Comparison of ENCODE assay signal across 18 cellular contexts in genomic region chr16:57143125-57143965, GRCh38. TPM values are rescaled to one million over a fixed set of nuclear protein-coding genes. Genes with fewer than 3 reads are reported as not detected.
DNase-seq lines count a peak whose midpoint lies in the region; ATAC-seq and TF ChIP-seq lines count a peak whose summit lies in the region.
"Had no signal": no experiment of that assay in that cellular context is flagged by ENCODE, and none has a peak within 500 bp of the region (broad histone marks: within the 10 kb centered on the region; RNA-seq: fewer than 3 reads in every experiment).

No MANE protein-coding gene starts in this region.

- H3K36me3 Mint-ChIP-seq in neural progenitor cell, result peaks cover 11% of the 10 kb centered on the region

- H4K20me1 ChIP-seq in neural progenitor cell (ENCODE audit: low read depth) (no peaks in the 10 kb centered on the region), mammary epithelial cell (ENCODE audit: insufficient read depth, low read length) (no peaks in the 10 kb centered on the region)

- peaks cover 0 to 5% (median 0%) of the 10 kb centered on the region in 9 donors for H3K36me3 ChIP-seq in heart left ventricle
- H3K36me3 ChIP-seq in right atrium auricular region, result no peaks in the 10 kb centered on the region
- H3K36me3 ChIP-seq in neural progenitor cell, result no peaks in the 10 kb centered on the region
- peaks cover 0 to 4% (median 0%) of the 10 kb centered on the region in 4 donors for H3K36me3 ChIP-seq in upper lobe of left lung
- H3K36me3 ChIP-seq in mammary epithelial cell (ENCODE audit: insufficient read depth, low read length), result no peaks in the 10 kb centered on the region
- H3K36me3 ChIP-seq: ascending aorta had no signal

- no peaks in the 10 kb centered on the region for H3K9me3 Mint-ChIP-seq in neural progenitor cell

- CTCF ChIA-PET in mammary epithelial cell (lab: Charles Lee; ENCODE audit: low non-redundant PET), result no interaction called here

- WGBS in heart left ventricle, 4 donors, result 74 to 86% (median 84%) methylated on average over 13 to 14 of the region's 14 CpGs
- 70 to 76% methylated on average over 10 to 13 of the region's 14 CpGs for WGBS in upper lobe of left lung, 2 donors
- WGBS in mammary epithelial cell (ENCODE audit: low coverage, missing lambda C conversion rate), result 82% methylated on average over 11 of the region's 14 CpGs

- H3F3A ChIP-seq in neural progenitor cell (ENCODE audit: low read depth), result peaks cover 17% of the 10 kb centered on the region

- ATAC-seq in heart left ventricle (no peak), upper lobe of left lung (ENCODE audit: low FRiP score in 2 of 2) (no peak), GM19463 (IDR thresholded peaks at IDR 0.05; ENCODE audit: unreplicated experiment) (no peak)
- ATAC-seq: left lobe of liver had no signal

- H3K4me2 ChIP-seq in neural progenitor cell (no peak overlapping the region), mammary epithelial cell (ENCODE audit: insufficient read depth, low read depth, low read length) (no peak overlapping the region)

- H3K27ac ChIP-seq in heart left ventricle (peak overlapping the region in 8 of 12 donors; percentile 28 to 88 (median 68)), right atrium auricular region (no peak overlapping the region), neural progenitor cell (no peak overlapping the region), upper lobe of left lung (peak overlapping the region; percentile 51 to 75 (median 72)), mammary epithelial cell (ENCODE audit: insufficient read depth, low read depth, low read length) (no peak overlapping the region)
- H3K27ac ChIP-seq: ascending aorta had no signal

- in situ Hi-C loops in mammary epithelial cell (cut with MboI; ENCODE audit: low sequenced_read_pairs in 2 of 2), result no loop called here

- H3K79me2 ChIP-seq in neural progenitor cell (ENCODE audit: low read depth) (no peaks in the 10 kb centered on the region), mammary epithelial cell (ENCODE audit: insufficient read depth, low read length) (no peaks in the 10 kb centered on the region)

- peak overlapping the region; percentile 72 for H3K27ac Mint-ChIP-seq in neural progenitor cell

- peaks cover 10 to 90% (median 60%) of the 10 kb centered on the region in 12 donors for H3K4me1 ChIP-seq in heart left ventricle
- H3K4me1 ChIP-seq in right atrium auricular region, result peaks cover 0 to 74% of the 10 kb centered on the region in 2 donors
- peaks cover 24% of the 10 kb centered on the region for H3K4me1 ChIP-seq in neural progenitor cell
- peaks cover 81 to 87% (median 83%) of the 10 kb centered on the region in 4 donors for H3K4me1 ChIP-seq in upper lobe of left lung
- H3K4me1 ChIP-seq in mammary epithelial cell (ENCODE audit: insufficient read depth, low read length), result peaks cover 24% of the 10 kb centered on the region

- TF ChIP-seq POLR2A in heart left ventricle (IDR thresholded peaks at IDR 0.05), result no peak
- no peak for TF ChIP-seq POLR2A in upper lobe of left lung (IDR thresholded peaks at IDR 0.05)

- no TSS peak for BruUV-seq in mammary epithelial cell (replicated peaks; lab: Mats Ljungman, UMichigan)

- no peak for TF ChIP-seq EP300 in upper lobe of left lung (IDR thresholded peaks at IDR 0.05)

- H3K4me1 Mint-ChIP-seq in neural progenitor cell, result peaks cover 61% of the 10 kb centered on the region

- H3K9me3 ChIP-seq in heart left ventricle, result no peaks in the 10 kb centered on the region
- no peaks in the 10 kb centered on the region for H3K9me3 ChIP-seq in right atrium auricular region
- H3K9me3 ChIP-seq in neural progenitor cell (ENCODE audit: low read depth), result no peaks in the 10 kb centered on the region
- no peaks in the 10 kb centered on the region for H3K9me3 ChIP-seq in upper lobe of left lung
- H3K9me3 ChIP-seq in mammary epithelial cell (replicated peaks; ENCODE audit: insufficient read depth, low read length), result no peaks in the 10 kb centered on the region
- H3K9me3 ChIP-seq: ascending aorta, esophagus muscularis mucosa had no signal

- DNase-seq in heart left ventricle (no peak), right atrium auricular region (ENCODE audit: low spot score) (no peak), head of caudate nucleus (peak; percentile 79 to 97 (median 93)), neural progenitor cell (ENCODE audit: low spot score) (no peak), upper lobe of left lung (peak in 1 of 2 donors; percentile 29), mammary epithelial cell (no peak)
- no peak for DNase-seq in effector CD8-positive, alpha-beta T cell (lab: John Stamatoyannopoulos, UW)
- DNase-seq: activated CD4-positive, alpha-beta T cell treated with anti-CD3 and anti-CD28 coated beads, Interleukin-2, amount 50 U/mL, for 4 hours; COR-L47; cortex of kidney; GDM1; NCI-H1930; NCI-H524 treated with DMSO at 0.1 percent for 48 hours; stimulated activated CD4-positive, alpha-beta T cell treated with anti-CD3 and anti-CD28 coated beads, Interleukin-12 subunit alpha, Interleukin-12 subunit beta, amount 100 ng/mL, for 4 hours had no signal

- dilution Hi-C loops in mammary epithelial cell (cut with HindIII; ENCODE audit: low sequenced_read_pairs), result no loop called here

- H3K4me3 ChIP-seq in heart left ventricle, result no peak overlapping the region
- H3K4me3 ChIP-seq in right atrium auricular region, result no peak overlapping the region
- no peak overlapping the region for H3K4me3 ChIP-seq in neural progenitor cell
- H3K4me3 ChIP-seq in upper lobe of left lung, result no peak overlapping the region
- H3K4me3 ChIP-seq in mammary epithelial cell (replicated peaks in 1 of 3; ENCODE audit: insufficient read depth in 1 of 3, low read depth in 2 of 3, low read length in 3 of 3), result no peak overlapping the region
- H3K4me3 ChIP-seq: ascending aorta, esophagus muscularis mucosa had no signal

- H3K9ac ChIP-seq in neural progenitor cell (no peak overlapping the region), mammary epithelial cell (ENCODE audit: insufficient read depth, low read length) (no peak overlapping the region)

- intact Hi-C loops in heart left ventricle (cut with DNase I) (loop anchor here in 5 of 10 donors (5.0 to 10.0 kb wide), 2 partner anchors 36 to 49 kb away; partner anchors contain the start of gene CPNE2 (in 3 of the 5)), head of caudate nucleus (cut with DNase I) (loop anchor here (10.0 kb wide), 1 partner anchor 49 kb away; the partner anchor contains the start of gene CPNE2), mammary epithelial cell (cut with micrococcal nuclease) (no loop called here)

- no peak overlapping the region for H2AFZ ChIP-seq in neural progenitor cell (replicated peaks)
- H2AFZ ChIP-seq in mammary epithelial cell (ENCODE audit: low read depth, low read length), result no peak overlapping the region

- TF ChIP-seq CTCF in heart left ventricle (IDR thresholded peaks at IDR 0.05) (no peak), right atrium auricular region (IDR thresholded peaks at IDR 0.05) (no peak), neural progenitor cell (IDR thresholded peaks at IDR 0.05) (no peak), upper lobe of left lung (IDR thresholded peaks at IDR 0.05) (no peak), mammary epithelial cell (conservative IDR thresholded peaks at IDR 0.05 in 1 of 2, IDR thresholded peaks at IDR 0.05 in 1 of 2; ENCODE audit: extremely low read depth in 1 of 2, insufficient read depth in 1 of 2, low read depth in 1 of 2, low read length in 2 of 2) (no peak)

- no peak overlapping the region for H3K4me3 Mint-ChIP-seq in neural progenitor cell

- H3K27me3 ChIP-seq in heart left ventricle, result no peaks in the 10 kb centered on the region
- H3K27me3 ChIP-seq in right atrium auricular region, result no peaks in the 10 kb centered on the region
- no peaks in the 10 kb centered on the region for H3K27me3 ChIP-seq in neural progenitor cell
- H3K27me3 ChIP-seq in upper lobe of left lung, result no peaks in the 10 kb centered on the region
- H3K27me3 ChIP-seq in mammary epithelial cell (ENCODE audit: insufficient read depth, low read length), result no peaks in the 10 kb centered on the region
- H3K27me3 ChIP-seq: ascending aorta, esophagus muscularis mucosa had no signal

- H3K27me3 Mint-ChIP-seq in neural progenitor cell (ENCODE audit: insufficient read depth, low read depth), result peaks cover 4% of the 10 kb centered on the region

RNA-seq across cellular contexts. Expression of gene PSME3IP1, which starts 42.5 kb away (rescaled TPM):
- 10 to 100 TPM; 48.8 to 71.9 (median 65.8) TPM for total RNA-seq in heart left ventricle
- 10 to 100 TPM; 37.8 to 74.6 TPM for polyA plus RNA-seq in heart left ventricle
- 10 to 100 TPM; 55.7 to 79.0 TPM for total RNA-seq in right atrium auricular region
- 106 and 184 TPM in 2 replicates for total RNA-seq in neural progenitor cell (ENCODE audit: low replicate concordance)
- 100 to 1,000 TPM in 1 of 6 donors, 10 to 100 TPM in 5; 49.9 to 113 (median 75.2) TPM for total RNA-seq in upper lobe of left lung
- total RNA-seq in mammary epithelial cell, result 10 to 100 TPM; 43.2 to 90.0 TPM
- 64.8 TPM for polyA plus RNA-seq in mammary epithelial cell
- polyA minus RNA-seq in mammary epithelial cell, result 50.1 TPM

RNA-seq across cellular contexts. Expression of gene RSPRY1, which starts 42.8 kb away (rescaled TPM):
- total RNA-seq in heart left ventricle (10 to 100 TPM; 13.4 to 22.9 (median 17.1) TPM), right atrium auricular region (10 to 100 TPM; 17.0 to 17.2 TPM), neural progenitor cell (ENCODE audit: low replicate concordance) (46.6 and 49.2 TPM in 2 replicates), upper lobe of left lung (100 to 1,000 TPM in 1 of 6 donors, 10 to 100 TPM in 5; 26.9 to 102 (median 30.3) TPM), mammary epithelial cell (10 to 100 TPM; 46.9 to 47.2 TPM)
- polyA plus RNA-seq in heart left ventricle (10 to 100 TPM in 1 of 2 donors, 1 to 10 TPM in 1; 5.4 to 22.2 TPM), mammary epithelial cell (23.4 TPM)
- polyA minus RNA-seq in mammary epithelial cell, result 29.1 TPM

RNA-seq across cellular contexts. Expression of gene CPNE2, which starts 51.0 kb away (rescaled TPM):
- 10 to 100 TPM in 6 of 9 donors, 1 to 10 TPM in 3; 7.2 to 23.6 (median 11.9) TPM for total RNA-seq in heart left ventricle
- 10 to 100 TPM; 18.8 to 20.4 TPM for polyA plus RNA-seq in heart left ventricle
- total RNA-seq in right atrium auricular region, result 10 to 100 TPM; 16.0 to 26.1 TPM
- 19.8 and 26.9 TPM in 2 replicates for total RNA-seq in neural progenitor cell (ENCODE audit: low replicate concordance)
- total RNA-seq in upper lobe of left lung, result 10 to 100 TPM; 39.4 to 58.7 (median 53.1) TPM
- 10 to 100 TPM in 1 of 2 donors, 1 to 10 TPM in 1; 7.3 to 24.0 TPM for total RNA-seq in mammary epithelial cell
- 44.5 TPM for polyA plus RNA-seq in mammary epithelial cell
- polyA minus RNA-seq in mammary epithelial cell, result 35.7 TPM

Comparison
In these comparisons a context has a peak if more than half of its experiments do, and no peak if none do; other contexts are left out.
1. H3K27ac ChIP-seq: peak in heart left ventricle (8 of 12) and upper lobe of left lung (4 of 4); none in right atrium auricular region (0 of 2), neural progenitor cell (single experiment) and mammary epithelial cell (single experiment).
2. DNase-seq: peak in head of caudate nucleus (42 of 42); none in heart left ventricle (0 of 5), right atrium auricular region (single experiment), neural progenitor cell (single experiment), effector CD8-positive, alpha-beta T cell (single experiment) and mammary epithelial cell (single experiment).